23 cellular contexts compared by ENCODE assay signal in genomic region chr10:4720463-4720862, GRCh38.
A peak's percentile ranks its signal among the peaks of the same experiment; 100 is the strongest.
DNase-seq lines count a peak whose midpoint lies in the region; ATAC-seq and TF ChIP-seq lines count a peak whose summit lies in the region.
"Had no signal": no experiment of that assay in that cellular context is flagged by ENCODE, and none has a peak within 500 bp of the region (broad histone marks: within the 10 kb centered on the region; RNA-seq: fewer than 3 reads in every experiment).

No MANE protein-coding gene starts in this region.

- POLR2A ChIA-PET in OCI-LY7 (lab: Charles Lee), result interaction anchor here (1.5 kb wide), 1 partner anchor 10 kb away, joined by 3 read pairs; no protein-coding TSS in a partner anchor

- H3K27ac ChIP-seq in right atrium auricular region (no peak overlapping the region), SK-N-MC (peak overlapping the region; percentile 35; the same call in 1 of the 2 replicates), vagina (peak overlapping the region; percentile 79), OCI-LY7 (ENCODE audit: low read depth, low read length, poor library complexity, severe bottlenecking) (no peak overlapping the region)
- H3K27ac ChIP-seq: ovary, thyroid gland had no signal

- intact Hi-C loops in Right ventricle myocardium inferior (cut with DNase I) (no loop called here), vagina (cut with DNase I) (no loop called here), OCI-LY7 (cut with micrococcal nuclease; ENCODE audit: unreplicated experiment) (no loop called here)

- H3K4me3 ChIP-seq in right atrium auricular region (no peak overlapping the region), SK-N-MC (no peak overlapping the region), fibroblast of pulmonary artery (replicated peaks; ENCODE audit: low read depth, low read length) (no peak overlapping the region), vagina (no peak overlapping the region), OCI-LY7 (ENCODE audit: low read depth, low read length, poor library complexity, severe bottlenecking) (no peak overlapping the region)
- H3K4me3 ChIP-seq: ovary, sigmoid colon, thyroid gland had no signal

- H3K79me2 ChIP-seq in OCI-LY7 (ENCODE audit: insufficient read depth, low read depth, low read length), result no peaks in the 10 kb centered on the region

- CTCF ChIA-PET in OCI-LY7 (lab: Charles Lee; ENCODE audit: unreplicated experiment), result no interaction called here

- no peaks in the 10 kb centered on the region for H3K9me2 ChIP-seq in OCI-LY7 (ENCODE audit: insufficient read depth, low read length)

- no peak overlapping the region for H3K9ac ChIP-seq in SK-N-MC (ENCODE audit: insufficient read length)

- H3K9me3 ChIP-seq in right atrium auricular region (no peaks in the 10 kb centered on the region), SK-N-MC (ENCODE audit: low read depth, low read length) (no peaks in the 10 kb centered on the region), vagina (no peaks in the 10 kb centered on the region), OCI-LY7 (ENCODE audit: low read length) (no peaks in the 10 kb centered on the region)
- H3K9me3 ChIP-seq: ovary, sigmoid colon, thyroid gland had no signal

- H3K27me3 ChIP-seq in right atrium auricular region (no peaks in the 10 kb centered on the region), vagina (no peaks in the 10 kb centered on the region)
- H3K27me3 ChIP-seq: ovary, sigmoid colon, thyroid gland had no signal

- no peak overlapping the region for H3K4me2 ChIP-seq in OCI-LY7 (ENCODE audit: low read length)

- DNase-seq in Right ventricle myocardium inferior (ENCODE audit: missing footprints) (no peak), right atrium auricular region (ENCODE audit: low spot score) (no peak), SK-N-MC (ENCODE audit: low read depth, low spot score) (no peak), fibroblast of pulmonary artery (ENCODE audit: low read depth) (peak; percentile 34), vagina (ENCODE audit: extremely low spot score in 2 of 2) (no peak), NCI-H2196 treated with DMSO at 0.1 percent for 48 hours (lab: John Stamatoyannopoulos, UW; ENCODE audit: unreplicated experiment) (no peak), OCI-LY7 (ENCODE audit: low spot score) (no peak)
- DNase-seq in activated CD8-positive, alpha-beta memory T cell treated with anti-CD3 and anti-CD28 coated beads, Interleukin-2, amount 50 U/mL, for 4 hours, result no peak
- DNase-seq: activated CD4-positive, alpha-beta T cell treated with anti-CD3 and anti-CD28 coated beads, Interleukin-2, amount 50 U/mL, for 4 hours; activated CD4-positive, CD25-positive, alpha-beta regulatory T cell; DMS79; foreskin melanocyte; GF-D8; KBM-7; NCI-H1436; NCI-H526; ovary; sigmoid colon; stimulated activated CD4-positive, alpha-beta T cell treated with anti-CD3 and anti-CD28 coated beads, Interleukin-15, amount 100 ng/mL, for 24 hours; T-helper 9 cell; thyroid gland had no signal

- TF ChIP-seq CTCF in right atrium auricular region (IDR thresholded peaks at IDR 0.05), result no peak
- no peak for TF ChIP-seq CTCF in fibroblast of pulmonary artery (IDR thresholded peaks at IDR 0.05; ENCODE audit: low read length, missing control alignments)
- TF ChIP-seq CTCF in vagina (IDR thresholded peaks at IDR 0.05), result no peak
- no peak for TF ChIP-seq CTCF in OCI-LY7 (conservative IDR thresholded peaks at IDR 0.05; ENCODE audit: low read length)

- ATAC-seq in Right ventricle myocardium inferior, result peak; percentile 23
- ATAC-seq: left lobe of liver; natural killer cell treated with Interleukin-12 subunit alpha and Interleukin-12 subunit beta and Interleukin-15 and Interleukin-18, amount 100 ng/mL, for 72 hours had no signal

- H3K4me1 ChIP-seq in right atrium auricular region (no peaks in the 10 kb centered on the region), vagina (peaks cover 11% of the 10 kb centered on the region), OCI-LY7 (ENCODE audit: insufficient read depth, low read length, poor library complexity, severe bottlenecking) (no peaks in the 10 kb centered on the region)
- H3K4me1 ChIP-seq: thyroid gland had no signal

- no peaks in the 10 kb centered on the region for H4K20me1 ChIP-seq in OCI-LY7 (ENCODE audit: insufficient read depth, low read length)

- no peak overlapping the region for H2AFZ ChIP-seq in OCI-LY7 (ENCODE audit: low read length)

- TF ChIP-seq POLR2A in vagina (IDR thresholded peaks at IDR 0.05), result no peak

- H3K36me3 ChIP-seq in right atrium auricular region (no peaks in the 10 kb centered on the region), SK-N-MC (ENCODE audit: insufficient read depth, low read length) (no peaks in the 10 kb centered on the region), vagina (no peaks in the 10 kb centered on the region), OCI-LY7 (ENCODE audit: insufficient read depth, low read length) (no peaks in the 10 kb centered on the region)
- H3K36me3 ChIP-seq: ovary, sigmoid colon, thyroid gland had no signal

- BruUV-seq in OCI-LY7 (replicated peaks; lab: Mats Ljungman, UMichigan), result no TSS peak

Comparison
In these comparisons a context has a peak if more than half of its experiments do, and no peak if none do; other contexts are left out.
1. H3K27ac ChIP-seq: peak in SK-N-MC (single experiment) and vagina (single experiment); none in right atrium auricular region (0 of 2) and OCI-LY7 (single experiment).